Comparison of ENCODE assay signal across 2 cellular contexts in the genomic region with DNA sequence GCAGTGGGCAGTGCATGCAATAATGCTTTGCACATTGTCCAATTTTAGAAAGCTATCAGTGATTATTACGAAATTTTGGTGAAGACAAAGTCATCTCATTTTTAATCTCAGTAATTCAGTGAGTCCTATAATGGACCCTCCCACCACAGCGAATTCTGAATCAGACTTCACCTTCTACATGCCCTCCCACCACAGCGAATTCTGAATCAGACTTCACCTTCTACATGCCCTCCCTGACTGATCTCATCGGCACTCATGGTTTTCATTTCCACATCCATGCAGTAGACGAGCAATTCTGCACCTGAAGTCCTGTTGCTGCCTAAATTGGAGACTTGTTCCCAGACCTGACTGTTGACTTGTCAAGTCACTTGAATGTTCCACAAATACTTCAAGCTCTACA.
TF ChIP-seq lines count a peak whose summit lies in the region.

No MANE protein-coding gene starts in this region.

TF ChIP-seq in H1, 55 proteins besides CTCF, POLR2A, EP300 and RAD21:
- TF ChIP-seq ZNF274 (IDR thresholded peaks at IDR 0.05; ENCODE audit: borderline replicate concordance, extremely low read depth, low read length) (no peak), SRF (IDR thresholded peaks at IDR 0.05; ENCODE audit: low read depth, low read length) (no peak), POU5F1 (IDR thresholded peaks at IDR 0.05; ENCODE audit: low read depth, low read length) (no peak), GABPA (IDR thresholded peaks at IDR 0.05; ENCODE audit: borderline replicate concordance, insufficient read depth, low read length) (no peak), MAX (IDR thresholded peaks at IDR 0.05) (no peak), PHF8 (conservative IDR thresholded peaks at IDR 0.05; ENCODE audit: low read depth, low read length) (no peak), TAF7 (optimal IDR thresholded peaks at IDR 0.05; ENCODE audit: borderline replicate concordance, low read depth, low read length) (no peak), RNF2 (IDR thresholded peaks at IDR 0.05; ENCODE audit: borderline replicate concordance, low read depth, low read length, missing control alignments, poor library complexity, severe bottlenecking) (no peak), KDM5A (IDR thresholded peaks at IDR 0.05; ENCODE audit: low read length) (no peak), CREB1 (IDR thresholded peaks at IDR 0.05) (no peak), POLR2AphosphoS5 (IDR thresholded peaks at IDR 0.05; ENCODE audit: low read depth, low read length) (no peak), SIN3A (conservative IDR thresholded peaks at IDR 0.05 in 1 of 2, IDR thresholded peaks at IDR 0.05 in 1 of 2; ENCODE audit: low read depth in 1 of 2, low read length in 2 of 2) (no peak), SIRT6 (IDR thresholded peaks at IDR 0.05; ENCODE audit: low read length) (no peak), RFX5 (IDR thresholded peaks at IDR 0.05; ENCODE audit: borderline replicate concordance, low read depth, low read length) (no peak), RXRA (IDR thresholded peaks at IDR 0.05; ENCODE audit: insufficient read depth, low read depth, low read length) (no peak), CEBPB (IDR thresholded peaks at IDR 0.05; ENCODE audit: low read depth, low read length) (no peak), HDAC6 (IDR thresholded peaks at IDR 0.05; ENCODE audit: low read depth, low read length) (no peak), FOSL1 (IDR thresholded peaks at IDR 0.05; ENCODE audit: insufficient read depth, low read depth, low read length) (no peak)

TF ChIP-seq in WTC11, 78 proteins besides CTCF, POLR2A, EP300 and RAD21:
- TF ChIP-seq ZNF317 (CRISPR knock-in tag; IDR thresholded peaks at IDR 0.05; ENCODE audit: borderline replicate concordance, low read depth) (no peak), CREB1 (CRISPR knock-in tag; IDR thresholded peaks at IDR 0.05) (no peak), ATF3 (CRISPR knock-in tag; conservative IDR thresholded peaks at IDR 0.05) (no peak), HMGA2 (CRISPR knock-in tag; IDR thresholded peaks at IDR 0.05) (no peak)
- TF ChIP-seq, protein P1, sequence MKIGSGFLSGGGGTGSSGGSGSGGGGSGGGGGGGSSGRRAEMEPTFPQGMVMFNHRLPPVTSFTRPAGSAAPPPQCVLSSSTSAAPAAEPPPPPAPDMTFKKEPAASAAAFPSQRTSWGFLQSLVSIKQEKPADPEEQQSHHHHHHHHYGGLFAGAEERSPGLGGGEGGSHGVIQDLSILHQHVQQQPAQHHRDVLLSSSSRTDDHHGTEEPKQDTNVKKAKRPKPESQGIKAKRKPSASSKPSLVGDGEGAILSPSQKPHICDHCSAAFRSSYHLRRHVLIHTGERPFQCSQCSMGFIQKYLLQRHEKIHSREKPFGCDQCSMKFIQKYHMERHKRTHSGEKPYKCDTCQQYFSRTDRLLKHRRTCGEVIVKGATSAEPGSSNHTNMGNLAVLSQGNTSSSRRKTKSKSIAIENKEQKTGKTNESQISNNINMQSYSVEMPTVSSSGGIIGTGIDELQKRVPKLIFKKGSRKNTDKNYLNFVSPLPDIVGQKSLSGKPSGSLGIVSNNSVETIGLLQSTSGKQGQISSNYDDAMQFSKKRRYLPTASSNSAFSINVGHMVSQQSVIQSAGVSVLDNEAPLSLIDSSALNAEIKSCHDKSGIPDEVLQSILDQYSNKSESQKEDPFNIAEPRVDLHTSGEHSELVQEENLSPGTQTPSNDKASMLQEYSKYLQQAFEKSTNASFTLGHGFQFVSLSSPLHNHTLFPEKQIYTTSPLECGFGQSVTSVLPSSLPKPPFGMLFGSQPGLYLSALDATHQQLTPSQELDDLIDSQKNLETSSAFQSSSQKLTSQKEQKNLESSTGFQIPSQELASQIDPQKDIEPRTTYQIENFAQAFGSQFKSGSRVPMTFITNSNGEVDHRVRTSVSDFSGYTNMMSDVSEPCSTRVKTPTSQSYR (CRISPR knock-in tag; IDR thresholded peaks at IDR 0.05): no peak
